In the genomic region with DNA sequence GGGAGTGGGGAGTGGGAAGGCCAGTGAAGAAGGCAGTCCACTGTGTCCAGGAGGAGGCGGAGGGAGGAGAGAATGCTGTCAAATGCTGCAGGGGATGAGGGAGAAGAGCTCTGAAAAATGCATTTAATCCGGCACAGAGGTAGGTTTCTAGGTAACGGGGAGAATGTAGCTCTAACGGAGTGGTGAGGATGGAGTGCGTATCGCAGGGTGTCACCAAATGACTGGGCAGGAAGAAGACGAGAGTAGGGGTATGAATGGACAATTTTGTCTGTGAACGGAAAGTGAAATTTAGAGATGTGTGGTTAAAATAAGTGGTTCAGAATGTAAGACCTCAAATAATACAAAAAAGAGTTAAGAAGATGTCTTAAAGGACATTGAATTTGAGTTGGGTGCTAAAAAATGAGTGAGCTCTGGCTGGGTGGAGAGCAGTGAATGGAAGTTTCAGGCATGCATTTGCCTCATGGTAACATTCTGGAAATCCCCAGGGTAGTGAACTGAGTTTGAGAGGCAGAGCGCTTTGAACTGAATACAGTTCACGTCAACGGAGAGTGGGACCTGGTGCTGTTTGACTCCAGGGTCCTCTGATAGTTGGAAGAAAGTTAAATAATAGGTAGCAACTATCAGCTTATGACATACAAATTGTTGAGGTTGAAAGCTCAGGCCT, we compare ENCODE assay signal across 13 cellular contexts.
DNase-seq lines count a peak whose midpoint lies in the region; ATAC-seq and TF ChIP-seq lines count a peak whose summit lies in the region.
"Had no signal": no experiment of that assay in that cellular context is flagged by ENCODE, and none has a peak within 500 bp of the region (broad histone marks: within the 10 kb centered on the region; RNA-seq: fewer than 3 reads in every experiment).

No MANE protein-coding gene starts in this region.

- H3K27ac Mint-ChIP-seq in endodermal cell: no peak overlapping the region
- H3K27ac Mint-ChIP-seq: activated naive CD4-positive, alpha-beta T cell treated with anti-CD3 and anti-CD28 coated beads, Interleukin-2, amount 50 U/mL, for 24 hours had no signal

- ATAC-seq in HG02642 (IDR thresholded peaks at IDR 0.05; ENCODE audit: poor library complexity, unreplicated experiment) (peak; percentile 70), HG03354 (IDR thresholded peaks at IDR 0.05; ENCODE audit: poor library complexity, severe bottlenecking, unreplicated experiment) (peak; percentile 90)
- ATAC-seq: HCT116, left lobe of liver had no signal

- H3K4me3 ChIP-seq in GM12864 (ENCODE audit: low read depth, low read length) (no peak overlapping the region), endodermal cell (ENCODE audit: low read length) (no peak overlapping the region), transverse colon (no peak overlapping the region)
- H3K4me3 ChIP-seq: thyroid gland had no signal

- peaks cover 17% of the 10 kb centered on the region for H3K9me3 Mint-ChIP-seq in endodermal cell

- H3K4me1 ChIP-seq in endodermal cell (ENCODE audit: control insufficient read depth, insufficient read depth, low read length): peaks cover 14% of the 10 kb centered on the region
- peaks cover 0 to 12% (median 0%) of the 10 kb centered on the region in 4 donors for H3K4me1 ChIP-seq in transverse colon

- H3K9me3 ChIP-seq in endodermal cell (ENCODE audit: control insufficient read depth, low read length): peaks cover 18% of the 10 kb centered on the region
- H3K9me3 ChIP-seq in transverse colon: no peaks in the 10 kb centered on the region
- H3K9me3 ChIP-seq: thyroid gland had no signal

- 95 to 99% methylated on average over 11 of the region's 11 CpGs for WGBS in endodermal cell (ENCODE audit: insufficient coverage in 1 of 2, insufficient read length in 1 of 2), 2 experiments
- WGBS in transverse colon (ENCODE audit: low coverage in 1 of 2), 2 donors: 53 to 71% methylated on average over 11 of the region's 11 CpGs

- no peak for TF ChIP-seq CTCF in GM12864 (IDR thresholded peaks at IDR 0.05; ENCODE audit: low read depth, low read length, missing control alignments)
- TF ChIP-seq CTCF in endodermal cell (conservative IDR thresholded peaks at IDR 0.05): no peak
- no peak for TF ChIP-seq CTCF in transverse colon (IDR thresholded peaks at IDR 0.05)

- no peak for TF ChIP-seq POLR2A in transverse colon (IDR thresholded peaks at IDR 0.05)

- H3K36me3 ChIP-seq in endodermal cell (ENCODE audit: control insufficient read depth, insufficient read depth, low read length) (no peaks in the 10 kb centered on the region), transverse colon (no peaks in the 10 kb centered on the region)
- H3K36me3 ChIP-seq: thyroid gland had no signal

- no peak overlapping the region for H3K4me3 Mint-ChIP-seq in endodermal cell
- H3K4me3 Mint-ChIP-seq: activated naive CD4-positive, alpha-beta T cell treated with anti-CD3 and anti-CD28 coated beads, Interleukin-2, amount 50 U/mL, for 24 hours had no signal

- H3K27me3 ChIP-seq in endodermal cell (ENCODE audit: control insufficient read depth, insufficient read depth, low read length, poor library complexity, severe bottlenecking): peaks cover 2% of the 10 kb centered on the region
- no peaks in the 10 kb centered on the region for H3K27me3 ChIP-seq in transverse colon
- H3K27me3 ChIP-seq: thyroid gland had no signal

- no peaks in the 10 kb centered on the region for H3K36me3 Mint-ChIP-seq in endodermal cell (ENCODE audit: low read depth)
- H3K36me3 Mint-ChIP-seq: activated naive CD4-positive, alpha-beta T cell treated with anti-CD3 and anti-CD28 coated beads, Interleukin-2, amount 50 U/mL, for 24 hours had no signal

- H3K4me1 Mint-ChIP-seq in endodermal cell: peaks cover 21% of the 10 kb centered on the region
- H3K4me1 Mint-ChIP-seq: activated naive CD4-positive, alpha-beta T cell treated with anti-CD3 and anti-CD28 coated beads, Interleukin-2, amount 50 U/mL, for 24 hours had no signal

- peaks cover 6% of the 10 kb centered on the region for H3K27me3 Mint-ChIP-seq in endodermal cell (ENCODE audit: insufficient read depth)
- H3K27me3 Mint-ChIP-seq: activated naive CD4-positive, alpha-beta T cell treated with anti-CD3 and anti-CD28 coated beads, Interleukin-2, amount 50 U/mL, for 24 hours had no signal

- no peak overlapping the region for H3K27ac ChIP-seq in endodermal cell (ENCODE audit: low read depth, low read length)
- no peak overlapping the region for H3K27ac ChIP-seq in transverse colon
- H3K27ac ChIP-seq: thyroid gland had no signal

- no peak overlapping the region for H3K9ac ChIP-seq in endodermal cell (ENCODE audit: extremely low read depth, low read length, poor library complexity, severe bottlenecking)

- DNase-seq in GM12864 (ENCODE audit: low read depth) (peak; percentile 58), GM19238 (ENCODE audit: insufficient read length, low spot score) (peak; percentile 43), endodermal cell (no peak), transverse colon (no peak), NCI-H2196 (lab: John Stamatoyannopoulos, UW; ENCODE audit: unreplicated experiment) (no peak), NCI-H446 (lab: John Stamatoyannopoulos, UW) (no peak)
- DNase-seq: NCI-H2171, thyroid gland had no signal

- intact Hi-C loops in transverse colon (cut with DNase I; ENCODE audit: low total_unique reads): no loop called here

- in situ Hi-C loops in transverse colon (cut with MboI; ENCODE audit: low pct_ligation_motif_present in 1 of 4, low pct_unique_long_range_greater_than_20kb in 1 of 4, low sequenced_read_pairs in 3 of 4): no loop called here

- no peak for TF ChIP-seq EP300 in transverse colon (IDR thresholded peaks at IDR 0.05; ENCODE audit: low read depth)

Comparison
In these comparisons a context has a peak if more than half of its experiments do, and no peak if none do; other contexts are left out.
1. DNase-seq: peak in GM12864 (single experiment) and GM19238 (single experiment); none in endodermal cell (single experiment), transverse colon (single experiment), NCI-H2196 (single experiment) and NCI-H446 (0 of 2).